Comparison of ENCODE assay signal across 8 cellular contexts in genomic region chr13:94433055-94433947, GRCh38. TPM values are rescaled to one million over a fixed set of nuclear protein-coding genes. Genes with fewer than 3 reads are reported as not detected.
DNase-seq lines count a peak whose midpoint lies in the region; ATAC-seq and TF ChIP-seq lines count a peak whose summit lies in the region.

No MANE protein-coding gene starts in this region.

- TF ChIP-seq POLR2A in stomach (IDR thresholded peaks at IDR 0.05) (no peak), uterus (IDR thresholded peaks at IDR 0.05) (no peak)

- peaks cover 0 to 4% of the 10 kb centered on the region in 2 donors for H3K27me3 Mint-ChIP-seq in natural killer cell (ENCODE audit: low read depth in 2 of 2)

- intact Hi-C loops in left colon (cut with DNase I, micrococcal nuclease): no loop called here
- intact Hi-C loops in stomach (cut with DNase I; ENCODE audit: low total_unique reads): loop anchor here (10.0 kb wide), 1 partner anchor 182 kb away; no protein-coding TSS in a partner anchor
- intact Hi-C loops in uterus (cut with DNase I; ENCODE audit: low total_unique reads): loop anchor here (10.0 kb wide), 1 partner anchor 192 kb away; no protein-coding TSS in a partner anchor
- intact Hi-C loops in natural killer cell (cut with micrococcal nuclease): no loop called here

- H3K4me1 ChIP-seq in stomach (peaks cover 0 to 7% (median 0%) of the 10 kb centered on the region in 4 donors), uterus (no peaks in the 10 kb centered on the region)

- no peaks in the 10 kb centered on the region for H3K4me1 Mint-ChIP-seq in natural killer cell

- no peak for TF ChIP-seq CTCF in stomach (IDR thresholded peaks at IDR 0.05)
- TF ChIP-seq CTCF in uterus (IDR thresholded peaks at IDR 0.05): no peak
- TF ChIP-seq CTCF in natural killer cell (IDR thresholded peaks at IDR 0.05): no peak

- H3K27me3 ChIP-seq in stomach (no peaks in the 10 kb centered on the region), uterus (no peaks in the 10 kb centered on the region)

- TF ChIP-seq EP300 in stomach (IDR thresholded peaks at IDR 0.05): no peak

- no peaks in the 10 kb centered on the region for H3K36me3 ChIP-seq in stomach
- H3K36me3 ChIP-seq in uterus: no peaks in the 10 kb centered on the region

- no peaks in the 10 kb centered on the region for H3K9me3 Mint-ChIP-seq in natural killer cell

- H3K27ac ChIP-seq in stomach (no peak overlapping the region), uterus (no peak overlapping the region)

- H3K4me3 Mint-ChIP-seq in natural killer cell: no peak overlapping the region

- DNase-seq in NCI-H748 treated with DMSO at 0.1 percent for 48 hours (lab: John Stamatoyannopoulos, UW): peak; percentile 73
- peak; percentile 6 to 28 for DNase-seq in left colon
- DNase-seq in Kasumi-1 (lab: John Stamatoyannopoulos, UW): no peak
- DNase-seq in stomach: no peak
- no peak for DNase-seq in uterus
- no peak for DNase-seq in natural killer cell

- H3K4me3 ChIP-seq in stomach (no peak overlapping the region), uterus (no peak overlapping the region)

- no peak overlapping the region for H3K27ac Mint-ChIP-seq in natural killer cell

- WGBS in stomach, 5 donors: 34 to 61% (median 47%) methylated on average over 18 of the region's 18 CpGs

- no peaks in the 10 kb centered on the region for H3K36me3 Mint-ChIP-seq in natural killer cell

- ATAC-seq in GM18909 (IDR thresholded peaks at IDR 0.05; ENCODE audit: poor library complexity, unreplicated experiment) (peak; percentile 56), HG02981 (IDR thresholded peaks at IDR 0.05; ENCODE audit: unreplicated experiment) (peak; percentile 56), left colon (peak; percentile 92), natural killer cell (no peak)

- H3K9me3 ChIP-seq in stomach (no peaks in the 10 kb centered on the region), uterus (no peaks in the 10 kb centered on the region)

RNA-seq across cellular contexts. Expression of gene DCT, which starts 46.2 kb away (rescaled TPM):
- total RNA-seq in left colon (under 1 TPM in 1 of 2 donors, not detected in 1; 0.08 TPM), stomach (under 1 TPM in 1 of 5 donors, not detected in 4; 0.73 TPM), uterus (under 1 TPM in 3 of 4 donors, not detected in 1; 0.76 to 0.91 (median 0.88) TPM), natural killer cell (under 1 TPM; 0.16 to 0.75 (median 0.28) TPM)
- polyA plus RNA-seq in stomach: under 1 TPM in 2 of 3 donors, not detected in 1; 0.06 to 0.08 TPM

Comparison
In these comparisons a context has a peak if more than half of its experiments do, and no peak if none do; other contexts are left out.
1. ATAC-seq: peak in GM18909 (single experiment), HG02981 (single experiment) and left colon (single experiment); none in natural killer cell (0 of 3).
2. DNase-seq: peak in NCI-H748 treated with DMSO at 0.1 percent for 48 hours (single experiment) and left colon (2 of 2); none in Kasumi-1 (0 of 2), stomach (single experiment), uterus (0 of 2) and natural killer cell (single experiment).
3. intact Hi-C loops: an anchor here in stomach (10.0 kb wide) and uterus (10.0 kb wide); none called in left colon and natural killer cell.